18 cellular contexts compared by ENCODE assay signal in genomic region chr3:134348524-134348923, GRCh38. TPM values are rescaled to one million over a fixed set of nuclear protein-coding genes. Genes with fewer than 3 reads are reported as not detected.
DNase-seq lines count a peak whose midpoint lies in the region; ATAC-seq and TF ChIP-seq lines count a peak whose summit lies in the region.
"Had no signal": no experiment of that assay in that cellular context is flagged by ENCODE, and none has a peak within 500 bp of the region (broad histone marks: within the 10 kb centered on the region; RNA-seq: fewer than 3 reads in every experiment).

No MANE protein-coding gene starts in this region.

- H3K9me3 ChIP-seq in GM23248 (ENCODE audit: low read depth) (no peaks in the 10 kb centered on the region), sigmoid colon (no peaks in the 10 kb centered on the region)

- H4K20me1 ChIP-seq in GM23248 (ENCODE audit: insufficient read depth), result no peaks in the 10 kb centered on the region
- H4K20me1 ChIP-seq: BLaER1 treated with 17β-estradiol and CSF1 and Interleukin-3, amounts not matched to agents 10 nM and 100 nM had no signal

- WGBS in GM23248 (ENCODE audit: low coverage in 1 of 2, low lambda C conversion rate in 2 of 2, missing lambda C conversion rate in 2 of 2), 2 experiments, result 24 to 28% methylated on average over 4 of the region's 4 CpGs
- WGBS in sigmoid colon, 2 donors, result 76 to 92% methylated on average over 4 of the region's 4 CpGs

- H3K27ac ChIP-seq in GM23248, result peak overlapping the region; percentile 28
- H3K27ac ChIP-seq in foreskin keratinocyte, result no peak overlapping the region
- H3K27ac ChIP-seq in sigmoid colon, result peak overlapping the region in 1 of 4 donors; percentile 3
- H3K27ac ChIP-seq in caudate nucleus (ENCODE audit: low read depth, low read length), result no peak overlapping the region
- H3K27ac ChIP-seq: BLaER1 treated with 17β-estradiol and CSF1 and Interleukin-3, amounts not matched to agents 10 nM and 100 nM had no signal

- H3K9ac ChIP-seq in GM23248, result no peak overlapping the region
- H3K9ac ChIP-seq: BLaER1 treated with 17β-estradiol and CSF1 and Interleukin-3, amounts not matched to agents 10 nM and 100 nM had no signal

- H3K9me3 Mint-ChIP-seq in activated T-cell treated with anti-CD3 and anti-CD28 coated beads, Interleukin-2, amount 50 U/mL, for 72 hours, result peaks cover 2 to 3% of the 10 kb centered on the region in 2 donors
- H3K9me3 Mint-ChIP-seq: activated naive CD4-positive, alpha-beta T cell treated with anti-CD3 and anti-CD28 coated beads, Interleukin-2, amount 50 U/mL, for 24 hours had no signal

- H3K36me3 ChIP-seq in GM23248 (ENCODE audit: low read depth), result no peaks in the 10 kb centered on the region
- no peaks in the 10 kb centered on the region for H3K36me3 ChIP-seq in sigmoid colon
- H3K36me3 ChIP-seq: BLaER1 treated with 17β-estradiol and CSF1 and Interleukin-3, amounts not matched to agents 10 nM and 100 nM had no signal

- no peak for TF ChIP-seq EP300 in sigmoid colon (IDR thresholded peaks at IDR 0.05)

- peak; percentile 47 for ATAC-seq in foreskin keratinocyte
- ATAC-seq in activated T-cell treated with anti-CD3 and anti-CD28 coated beads, Interleukin-2, amount 50 U/mL, for 72 hours (replicated peaks in 1 of 2), result no peak
- ATAC-seq: activated CD8-positive, alpha-beta T cell treated with anti-CD3 and anti-CD28 coated beads for 36 hours had no signal

- peaks cover 43% of the 10 kb centered on the region for H3F3A ChIP-seq in GM23248 (ENCODE audit: insufficient read depth)

- DNase-seq in GM23248 (peak; percentile 96), T1000 (lab: John Stamatoyannopoulos, UW) (peak; percentile 50), foreskin keratinocyte (no peak), sigmoid colon (peak; percentile 54), mesenteric fat pad (ENCODE audit: low spot score) (no peak), caudate nucleus (lab: John Stamatoyannopoulos, UW) (no peak)
- DNase-seq in activated T-cell treated with anti-CD3 and anti-CD28 coated beads, Interleukin-2, amount 50 U/mL, for 72 hours, result no peak
- DNase-seq in central memory CD4-positive, alpha-beta T cell, result no peak
- DNase-seq: activated CD8-positive, alpha-beta T cell treated with anti-CD3 and anti-CD28 coated beads for 36 hours; Kasumi-1; NCI-H2171 treated with DMSO at 0.1 percent for 48 hours; stimulated activated CD4-positive, alpha-beta T cell treated with anti-CD3 and anti-CD28 coated beads, Interleukin-4, amount 100 ng/mL, for 24 hours; stimulated activated naive CD4-positive, alpha-beta T cell treated with Interleukin-2 at 50 U/mL for 16 hours had no signal

- no peaks in the 10 kb centered on the region for H3K27me3 ChIP-seq in GM23248 (replicated peaks; ENCODE audit: insufficient read depth)
- H3K27me3 ChIP-seq in foreskin keratinocyte, result no peaks in the 10 kb centered on the region
- no peaks in the 10 kb centered on the region for H3K27me3 ChIP-seq in sigmoid colon
- H3K27me3 ChIP-seq: BLaER1 treated with 17β-estradiol and CSF1 and Interleukin-3, amounts not matched to agents 10 nM and 100 nM; dorsolateral prefrontal cortex had no signal

- in situ Hi-C loops in GM23248 (cut with MboI), result no loop called here

- intact Hi-C loops in sigmoid colon (cut with DNase I), result no loop called here

- H3K4me2 ChIP-seq in GM23248 (ENCODE audit: unreplicated experiment), result no peak overlapping the region
- H3K4me2 ChIP-seq: BLaER1 treated with 17β-estradiol and CSF1 and Interleukin-3, amounts not matched to agents 10 nM and 100 nM had no signal

- peaks cover 7% of the 10 kb centered on the region for H3K4me1 Mint-ChIP-seq in activated T-cell treated with anti-CD3 and anti-CD28 coated beads, Interleukin-2, amount 50 U/mL, for 72 hours (ENCODE audit: low read depth)
- H3K4me1 Mint-ChIP-seq: activated naive CD4-positive, alpha-beta T cell treated with anti-CD3 and anti-CD28 coated beads, Interleukin-2, amount 50 U/mL, for 24 hours; memory B cell had no signal

- no peak overlapping the region for H2AFZ ChIP-seq in GM23248

- TF ChIP-seq POLR2A in sigmoid colon (IDR thresholded peaks at IDR 0.05), result no peak

- H3K79me2 ChIP-seq in GM23248 (ENCODE audit: insufficient read depth), result no peaks in the 10 kb centered on the region

- H3K4me1 ChIP-seq in GM23248 (ENCODE audit: insufficient read depth) (peaks cover 21% of the 10 kb centered on the region), foreskin keratinocyte (peaks cover 12% of the 10 kb centered on the region), sigmoid colon (peaks cover 0 to 42% (median 29%) of the 10 kb centered on the region in 4 donors)

- H3K27ac Mint-ChIP-seq in activated T-cell treated with anti-CD3 and anti-CD28 coated beads, Interleukin-2, amount 50 U/mL, for 72 hours, result no peak overlapping the region
- H3K27ac Mint-ChIP-seq: activated CD8-positive, alpha-beta T cell treated with anti-CD3 and anti-CD28 coated beads for 36 hours; activated naive CD4-positive, alpha-beta T cell treated with anti-CD3 and anti-CD28 coated beads, Interleukin-2, amount 50 U/mL, for 24 hours; memory B cell; T-helper 1 cell treated with Interleukin-12 subunit alpha and Interleukin-12 subunit beta and Interleukin-4 antibody, amounts not matched to agents 30 μg/mL and 1 μg/mL, for 36 hours had no signal

- no peaks in the 10 kb centered on the region for H3K9me2 ChIP-seq in GM23248 (ENCODE audit: insufficient read depth)

- TF ChIP-seq CTCF in foreskin keratinocyte (conservative IDR thresholded peaks at IDR 0.05) (no peak), sigmoid colon (IDR thresholded peaks at IDR 0.05) (no peak)

- no peak overlapping the region for H3K4me3 Mint-ChIP-seq in activated T-cell treated with anti-CD3 and anti-CD28 coated beads, Interleukin-2, amount 50 U/mL, for 72 hours
- H3K4me3 Mint-ChIP-seq: activated CD8-positive, alpha-beta T cell treated with anti-CD3 and anti-CD28 coated beads for 36 hours; activated naive CD4-positive, alpha-beta T cell treated with anti-CD3 and anti-CD28 coated beads, Interleukin-2, amount 50 U/mL, for 24 hours; memory B cell; T-helper 1 cell treated with Interleukin-12 subunit alpha and Interleukin-12 subunit beta and Interleukin-4 antibody, amounts not matched to agents 30 μg/mL and 1 μg/mL, for 36 hours had no signal

- no peak overlapping the region for H3K4me3 ChIP-seq in GM23248
- no peak overlapping the region for H3K4me3 ChIP-seq in sigmoid colon
- H3K4me3 ChIP-seq: BLaER1 treated with 17β-estradiol and CSF1 and Interleukin-3, amounts not matched to agents 10 nM and 100 nM; dorsolateral prefrontal cortex had no signal

- H3K27me3 Mint-ChIP-seq in activated T-cell treated with anti-CD3 and anti-CD28 coated beads, Interleukin-2, amount 50 U/mL, for 72 hours (ENCODE audit: low read depth), result peaks cover 5% of the 10 kb centered on the region
- H3K27me3 Mint-ChIP-seq: activated CD8-positive, alpha-beta T cell treated with anti-CD3 and anti-CD28 coated beads for 36 hours; activated naive CD4-positive, alpha-beta T cell treated with anti-CD3 and anti-CD28 coated beads, Interleukin-2, amount 50 U/mL, for 24 hours had no signal

- no peaks in the 10 kb centered on the region for H3K36me3 Mint-ChIP-seq in activated T-cell treated with anti-CD3 and anti-CD28 coated beads, Interleukin-2, amount 50 U/mL, for 72 hours (ENCODE audit: insufficient read depth in 2 of 2)
- H3K36me3 Mint-ChIP-seq: activated naive CD4-positive, alpha-beta T cell treated with anti-CD3 and anti-CD28 coated beads, Interleukin-2, amount 50 U/mL, for 24 hours; memory B cell had no signal

RNA-seq across cellular contexts. Expression of gene AMOTL2, which starts 25.7 kb away (rescaled TPM):
- 336 and 347 TPM in 2 replicates for total RNA-seq in GM23248 (2014; rRNA removed; shearing (Covaris generic))
- polyA plus RNA-seq in GM23248 (2016; fragmentation: Nextera tagmentation; extraction: Ambion mirVana), result 156 TPM in 2 replicates
- total RNA-seq in foreskin keratinocyte, result 79.5 and 86.7 TPM in 2 replicates
- polyA plus RNA-seq in foreskin keratinocyte, result 22.1 and 29.6 TPM in 2 replicates
- 100 to 1,000 TPM in 1 of 4 donors, 10 to 100 TPM in 3; 43.5 to 112 (median 47.6) TPM for total RNA-seq in sigmoid colon
- polyA plus RNA-seq in sigmoid colon, result 10 to 100 TPM in 1 of 3 donors, 1 to 10 TPM in 2; 1.6 to 13.8 (median 9.9) TPM
- total RNA-seq in activated T-cell treated with anti-CD3 and anti-CD28 coated beads, Interleukin-2, amount 50 U/mL, for 72 hours, result under 1 TPM in 1 of 2 donors, not detected in 1; 0.07 TPM
- 272 TPM for total RNA-seq in mesenteric fat pad
- total RNA-seq: activated CD8-positive, alpha-beta T cell treated with anti-CD3 and anti-CD28 coated beads for 36 hours had no signal

Comparison
In these comparisons a context has a peak if more than half of its experiments do, and no peak if none do; other contexts are left out.
1. DNase-seq: peak in GM23248 (single experiment), T1000 (single experiment) and sigmoid colon (single experiment); none in foreskin keratinocyte (0 of 2), activated T-cell treated with anti-CD3 and anti-CD28 coated beads, Interleukin-2, amount 50 U/mL, for 72 hours (0 of 2), mesenteric fat pad (single experiment), central memory CD4-positive, alpha-beta T cell (single experiment) and caudate nucleus (0 of 61).
2. RNA of gene AMOTL2, which starts 25.7 kb away (total RNA-seq): 336 to 347 TPM in GM23248, 272 TPM in mesenteric fat pad (single experiment), 79.5 to 86.7 TPM in foreskin keratinocyte and 43.5 to 112 TPM in sigmoid colon; 0.07 TPM in activated T-cell treated with anti-CD3 and anti-CD28 coated beads, Interleukin-2, amount 50 U/mL, for 72 hours; every median in the first group is over 10 times any median in the second.